ENCODE assay signal across 9 cellular contexts in genomic region chr14:68687746-68688145, GRCh38.
DNase-seq lines count a peak whose midpoint lies in the region; ATAC-seq and TF ChIP-seq lines count a peak whose summit lies in the region.
"Had no signal": no experiment of that assay in that cellular context is flagged by ENCODE, and none has a peak within 500 bp of the region (broad histone marks: within the 10 kb centered on the region; RNA-seq: fewer than 3 reads in every experiment).

No MANE protein-coding gene starts in this region.

- no peaks in the 10 kb centered on the region for H3K36me3 Mint-ChIP-seq in activated naive CD8-positive, alpha-beta T cell treated with anti-CD3 and anti-CD28 coated beads, Interleukin-2, amount 50 U/mL, for 24 hours (ENCODE audit: low read depth)

- H3F3A ChIP-seq in smooth muscle cell (ENCODE audit: low read depth): peaks cover 34% of the 10 kb centered on the region

- no peak for ATAC-seq in activated naive CD8-positive, alpha-beta T cell treated with anti-CD3 and anti-CD28 coated beads, Interleukin-2, amount 50 U/mL, for 24 hours
- ATAC-seq in Right ventricle myocardium inferior: no peak

- no peaks in the 10 kb centered on the region for H3K9me3 ChIP-seq in SJSA1 (replicated peaks)
- no peaks in the 10 kb centered on the region for H3K9me3 ChIP-seq in smooth muscle cell (replicated peaks; ENCODE audit: low read depth)
- H3K9me3 ChIP-seq: prostate gland had no signal

- DNase-seq in GM04503 (ENCODE audit: low read depth) (peak; percentile 90), SJSA1 (ENCODE audit: low read depth in 1 of 2, low spot score in 2 of 2) (peak; percentile 73 to 79), fibroblast of pulmonary artery (ENCODE audit: low read depth) (peak; percentile 56), smooth muscle cell (lab: John Stamatoyannopoulos, UW; ENCODE audit: unreplicated experiment) (no peak), NCI-H1048 (lab: John Stamatoyannopoulos, UW) (no peak), Right ventricle myocardium inferior (ENCODE audit: missing footprints) (no peak)
- no peak for DNase-seq in activated naive CD8-positive, alpha-beta T cell treated with anti-CD3 and anti-CD28 coated beads, Interleukin-2, amount 50 U/mL, for 24 hours
- DNase-seq: activated CD4-positive, alpha-beta T cell treated with anti-CD3 and anti-CD28 coated beads, Interleukin-2, amount 50 U/mL, for 4 hours had no signal

- H3K27me3 Mint-ChIP-seq in activated naive CD8-positive, alpha-beta T cell treated with anti-CD3 and anti-CD28 coated beads, Interleukin-2, amount 50 U/mL, for 24 hours: no peaks in the 10 kb centered on the region

- H3K27ac ChIP-seq in SJSA1 (peak overlapping the region; percentile 79), smooth muscle cell (ENCODE audit: low read depth) (peak overlapping the region; percentile 98)
- H3K27ac ChIP-seq: prostate gland had no signal

- no peak for TF ChIP-seq CTCF in fibroblast of pulmonary artery (IDR thresholded peaks at IDR 0.05; ENCODE audit: low read length, missing control alignments)
- TF ChIP-seq CTCF in smooth muscle cell (IDR thresholded peaks at IDR 0.05; ENCODE audit: borderline replicate concordance, insufficient read depth, poor library complexity, severe bottlenecking): no peak

- H3K9me3 Mint-ChIP-seq in activated naive CD8-positive, alpha-beta T cell treated with anti-CD3 and anti-CD28 coated beads, Interleukin-2, amount 50 U/mL, for 24 hours: no peaks in the 10 kb centered on the region

- intact Hi-C loops in Right ventricle myocardium inferior (cut with DNase I): no loop called here

- peaks cover 42% of the 10 kb centered on the region for H3K4me1 Mint-ChIP-seq in activated naive CD8-positive, alpha-beta T cell treated with anti-CD3 and anti-CD28 coated beads, Interleukin-2, amount 50 U/mL, for 24 hours

- H2AFZ ChIP-seq in smooth muscle cell (ENCODE audit: low read depth): no peak overlapping the region

- 35% methylated on average over 11 of the region's 11 CpGs for WGBS in smooth muscle cell (ENCODE audit: low lambda C conversion rate)

- H3K4me3 Mint-ChIP-seq in activated naive CD8-positive, alpha-beta T cell treated with anti-CD3 and anti-CD28 coated beads, Interleukin-2, amount 50 U/mL, for 24 hours: no peak overlapping the region

- H3K27me3 ChIP-seq in SJSA1 (replicated peaks) (no peaks in the 10 kb centered on the region), smooth muscle cell (ENCODE audit: low read depth) (no peaks in the 10 kb centered on the region)

- H3K4me1 ChIP-seq in SJSA1 (replicated peaks): peaks cover 53% of the 10 kb centered on the region
- peaks cover 52% of the 10 kb centered on the region for H3K4me1 ChIP-seq in smooth muscle cell (ENCODE audit: low read depth)
- H3K4me1 ChIP-seq: prostate gland had no signal

- peak overlapping the region; percentile 52 for H3K4me2 ChIP-seq in smooth muscle cell

- no peaks in the 10 kb centered on the region for H3K36me3 ChIP-seq in SJSA1
- no peaks in the 10 kb centered on the region for H3K36me3 ChIP-seq in smooth muscle cell (ENCODE audit: low read depth)
- H3K36me3 ChIP-seq: prostate gland had no signal

- no peak overlapping the region for H3K9ac ChIP-seq in smooth muscle cell (ENCODE audit: low read depth)

- H3K4me3 ChIP-seq in SJSA1 (no peak overlapping the region), fibroblast of pulmonary artery (replicated peaks; ENCODE audit: low read depth, low read length) (no peak overlapping the region), smooth muscle cell (no peak overlapping the region)
- H3K4me3 ChIP-seq: prostate gland had no signal

- no peaks in the 10 kb centered on the region for H4K20me1 ChIP-seq in smooth muscle cell (ENCODE audit: low read depth)

- H3K27ac Mint-ChIP-seq in activated naive CD8-positive, alpha-beta T cell treated with anti-CD3 and anti-CD28 coated beads, Interleukin-2, amount 50 U/mL, for 24 hours: no peak overlapping the region

- H3K79me2 ChIP-seq in smooth muscle cell (ENCODE audit: low read depth): no peaks in the 10 kb centered on the region

Comparison
In these comparisons a context has a peak if more than half of its experiments do, and no peak if none do; other contexts are left out.
1. DNase-seq: peak in GM04503 (single experiment), SJSA1 (2 of 2) and fibroblast of pulmonary artery (single experiment); none in smooth muscle cell (single experiment), activated naive CD8-positive, alpha-beta T cell treated with anti-CD3 and anti-CD28 coated beads, Interleukin-2, amount 50 U/mL, for 24 hours (single experiment), NCI-H1048 (single experiment) and Right ventricle myocardium inferior (single experiment).